ENCODE assay signal across 1 cellular context in genomic region chr2:86442642-86443005, GRCh38.
TF ChIP-seq lines count a peak whose summit lies in the region.

No MANE protein-coding gene starts in this region.

TF ChIP-seq in HepG2, 621 proteins besides CTCF, POLR2A, EP300 and RAD21 (continued from another document and continues in another):
- TF ChIP-seq, protein P1, sequence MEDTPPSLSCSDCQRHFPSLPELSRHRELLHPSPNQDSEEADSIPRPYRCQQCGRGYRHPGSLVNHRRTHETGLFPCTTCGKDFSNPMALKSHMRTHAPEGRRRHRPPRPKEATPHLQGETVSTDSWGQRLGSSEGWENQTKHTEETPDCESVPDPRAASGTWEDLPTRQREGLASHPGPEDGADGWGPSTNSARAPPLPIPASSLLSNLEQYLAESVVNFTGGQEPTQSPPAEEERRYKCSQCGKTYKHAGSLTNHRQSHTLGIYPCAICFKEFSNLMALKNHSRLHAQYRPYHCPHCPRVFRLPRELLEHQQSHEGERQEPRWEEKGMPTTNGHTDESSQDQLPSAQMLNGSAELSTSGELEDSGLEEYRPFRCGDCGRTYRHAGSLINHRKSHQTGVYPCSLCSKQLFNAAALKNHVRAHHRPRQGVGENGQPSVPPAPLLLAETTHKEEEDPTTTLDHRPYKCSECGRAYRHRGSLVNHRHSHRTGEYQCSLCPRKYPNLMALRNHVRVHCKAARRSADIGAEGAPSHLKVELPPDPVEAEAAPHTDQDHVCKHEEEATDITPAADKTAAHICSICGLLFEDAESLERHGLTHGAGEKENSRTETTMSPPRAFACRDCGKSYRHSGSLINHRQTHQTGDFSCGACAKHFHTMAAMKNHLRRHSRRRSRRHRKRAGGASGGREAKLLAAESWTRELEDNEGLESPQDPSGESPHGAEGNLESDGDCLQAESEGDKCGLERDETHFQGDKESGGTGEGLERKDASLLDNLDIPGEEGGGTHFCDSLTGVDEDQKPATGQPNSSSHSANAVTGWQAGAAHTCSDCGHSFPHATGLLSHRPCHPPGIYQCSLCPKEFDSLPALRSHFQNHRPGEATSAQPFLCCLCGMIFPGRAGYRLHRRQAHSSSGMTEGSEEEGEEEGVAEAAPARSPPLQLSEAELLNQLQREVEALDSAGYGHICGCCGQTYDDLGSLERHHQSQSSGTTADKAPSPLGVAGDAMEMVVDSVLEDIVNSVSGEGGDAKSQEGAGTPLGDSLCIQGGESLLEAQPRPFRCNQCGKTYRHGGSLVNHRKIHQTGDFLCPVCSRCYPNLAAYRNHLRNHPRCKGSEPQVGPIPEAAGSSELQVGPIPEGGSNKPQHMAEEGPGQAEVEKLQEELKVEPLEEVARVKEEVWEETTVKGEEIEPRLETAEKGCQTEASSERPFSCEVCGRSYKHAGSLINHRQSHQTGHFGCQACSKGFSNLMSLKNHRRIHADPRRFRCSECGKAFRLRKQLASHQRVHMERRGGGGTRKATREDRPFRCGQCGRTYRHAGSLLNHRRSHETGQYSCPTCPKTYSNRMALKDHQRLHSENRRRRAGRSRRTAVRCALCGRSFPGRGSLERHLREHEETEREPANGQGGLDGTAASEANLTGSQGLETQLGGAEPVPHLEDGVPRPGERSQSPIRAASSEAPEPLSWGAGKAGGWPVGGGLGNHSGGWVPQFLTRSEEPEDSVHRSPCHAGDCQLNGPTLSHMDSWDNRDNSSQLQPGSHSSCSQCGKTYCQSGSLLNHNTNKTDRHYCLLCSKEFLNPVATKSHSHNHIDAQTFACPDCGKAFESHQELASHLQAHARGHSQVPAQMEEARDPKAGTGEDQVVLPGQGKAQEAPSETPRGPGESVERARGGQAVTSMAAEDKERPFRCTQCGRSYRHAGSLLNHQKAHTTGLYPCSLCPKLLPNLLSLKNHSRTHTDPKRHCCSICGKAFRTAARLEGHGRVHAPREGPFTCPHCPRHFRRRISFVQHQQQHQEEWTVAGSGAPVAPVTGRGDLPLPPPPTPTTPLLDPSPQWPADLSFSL (CRISPR knock-in tag; IDR thresholded peaks at IDR 0.05): no peak
- TF ChIP-seq ZNF136 (CRISPR knock-in tag; IDR thresholded peaks at IDR 0.05; ENCODE audit: low read depth) (no peak), HNF4A (CRISPR knock-in tag; IDR thresholded peaks at IDR 0.05) (no peak), TBX2 (CRISPR knock-in tag; IDR thresholded peaks at IDR 0.05; ENCODE audit: borderline replicate concordance) (no peak), CREM (IDR thresholded peaks at IDR 0.05) (0 out of 2 replicates have a peak, but pooled peaks have one; percentile 7), CREM (CRISPR knock-in tag; IDR thresholded peaks at IDR 0.05) (no peak), NCOA5 (CRISPR knock-in tag; IDR thresholded peaks at IDR 0.05) (no peak), HHEX (CRISPR knock-in tag; IDR thresholded peaks at IDR 0.05) (no peak), CHD4 (IDR thresholded peaks at IDR 0.05; ENCODE audit: borderline replicate concordance, low read length) (0 out of 2 replicates have a peak, but pooled peaks have one; percentile 18), ZSCAN30 (CRISPR knock-in tag; IDR thresholded peaks at IDR 0.05) (no peak), ZKSCAN8 (CRISPR knock-in tag; IDR thresholded peaks at IDR 0.05; ENCODE audit: borderline replicate concordance) (no peak), GTF3A (CRISPR knock-in tag; conservative IDR thresholded peaks at IDR 0.05) (no peak), RARA (CRISPR knock-in tag; IDR thresholded peaks at IDR 0.05) (no peak), ELK4 (CRISPR knock-in tag; IDR thresholded peaks at IDR 0.05; ENCODE audit: borderline replicate concordance) (no peak), STAG1 (CRISPR knock-in tag; IDR thresholded peaks at IDR 0.05) (0 out of 2 replicates have a peak, but pooled peaks have one; percentile 5), HOXD1 (CRISPR knock-in tag; IDR thresholded peaks at IDR 0.05) (no peak), ZBTB38 (CRISPR knock-in tag; IDR thresholded peaks at IDR 0.05) (no peak), EHMT2 (IDR thresholded peaks at IDR 0.05; ENCODE audit: borderline replicate concordance, low read depth, low read length) (peak; percentile 48; the same call in 1 of the 2 replicates), ZNF878 (CRISPR knock-in tag; IDR thresholded peaks at IDR 0.05) (no peak), HIVEP1 (CRISPR knock-in tag; IDR thresholded peaks at IDR 0.05) (no peak), HDAC1 (CRISPR knock-in tag; IDR thresholded peaks at IDR 0.05) (no peak), FOXM1 (CRISPR knock-in tag; IDR thresholded peaks at IDR 0.05) (no peak), ZNF660 (CRISPR knock-in tag; IDR thresholded peaks at IDR 0.05; ENCODE audit: borderline replicate concordance, low read depth) (no peak), SAP130 (CRISPR knock-in tag; IDR thresholded peaks at IDR 0.05; ENCODE audit: low read depth) (0 out of 2 replicates have a peak, but pooled peaks have one; percentile 9), FOXO1 (CRISPR knock-in tag; IDR thresholded peaks at IDR 0.05) (no peak), HNRNPH1 (optimal IDR thresholded peaks at IDR 0.05; ENCODE audit: low read depth, low read length) (no peak), ASH2L (IDR thresholded peaks at IDR 0.05; ENCODE audit: insufficient read length, low read depth, low read length) (peak; percentile 19), NR2C2 (CRISPR knock-in tag; IDR thresholded peaks at IDR 0.05; ENCODE audit: borderline replicate concordance) (no peak), ZNF549 (CRISPR knock-in tag; IDR thresholded peaks at IDR 0.05) (no peak), ZNF678 (CRISPR knock-in tag; IDR thresholded peaks at IDR 0.05) (no peak), ZNF746 (CRISPR knock-in tag; IDR thresholded peaks at IDR 0.05) (no peak), MTF2 (CRISPR knock-in tag; IDR thresholded peaks at IDR 0.05; ENCODE audit: borderline replicate concordance) (no peak), SRF (IDR thresholded peaks at IDR 0.05; ENCODE audit: low read depth, low read length) (peak; percentile 100), MAFG (CRISPR knock-in tag; IDR thresholded peaks at IDR 0.05) (no peak), ZNF232 (CRISPR knock-in tag; IDR thresholded peaks at IDR 0.05; ENCODE audit: borderline replicate concordance) (no peak), GABPA (IDR thresholded peaks at IDR 0.05; ENCODE audit: low read depth, low read length) (no peak), GABPA (CRISPR knock-in tag; IDR thresholded peaks at IDR 0.05; ENCODE audit: low read depth) (0 out of 2 replicates have a peak, but pooled peaks have one; percentile 13), SATB2 (CRISPR knock-in tag; IDR thresholded peaks at IDR 0.05) (no peak), XBP1 (CRISPR knock-in tag; IDR thresholded peaks at IDR 0.05) (no peak), AKAP8 (CRISPR knock-in tag; IDR thresholded peaks at IDR 0.05) (no peak), KDM2A (CRISPR knock-in tag; IDR thresholded peaks at IDR 0.05; ENCODE audit: borderline replicate concordance, low read depth) (no peak), ATRX (CRISPR knock-in tag; IDR thresholded peaks at IDR 0.05; ENCODE audit: borderline replicate concordance) (no peak)
- TF ChIP-seq, protein P2, sequence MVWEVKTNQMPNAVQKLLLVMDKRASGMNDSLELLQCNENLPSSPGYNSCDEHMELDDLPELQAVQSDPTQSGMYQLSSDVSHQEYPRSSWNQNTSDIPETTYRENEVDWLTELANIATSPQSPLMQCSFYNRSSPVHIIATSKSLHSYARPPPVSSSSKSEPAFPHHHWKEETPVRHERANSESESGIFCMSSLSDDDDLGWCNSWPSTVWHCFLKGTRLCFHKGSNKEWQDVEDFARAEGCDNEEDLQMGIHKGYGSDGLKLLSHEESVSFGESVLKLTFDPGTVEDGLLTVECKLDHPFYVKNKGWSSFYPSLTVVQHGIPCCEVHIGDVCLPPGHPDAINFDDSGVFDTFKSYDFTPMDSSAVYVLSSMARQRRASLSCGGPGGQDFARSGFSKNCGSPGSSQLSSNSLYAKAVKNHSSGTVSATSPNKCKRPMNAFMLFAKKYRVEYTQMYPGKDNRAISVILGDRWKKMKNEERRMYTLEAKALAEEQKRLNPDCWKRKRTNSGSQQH (CRISPR knock-in tag; IDR thresholded peaks at IDR 0.05; ENCODE audit: low read depth): no peak
- TF ChIP-seq, protein P3, sequence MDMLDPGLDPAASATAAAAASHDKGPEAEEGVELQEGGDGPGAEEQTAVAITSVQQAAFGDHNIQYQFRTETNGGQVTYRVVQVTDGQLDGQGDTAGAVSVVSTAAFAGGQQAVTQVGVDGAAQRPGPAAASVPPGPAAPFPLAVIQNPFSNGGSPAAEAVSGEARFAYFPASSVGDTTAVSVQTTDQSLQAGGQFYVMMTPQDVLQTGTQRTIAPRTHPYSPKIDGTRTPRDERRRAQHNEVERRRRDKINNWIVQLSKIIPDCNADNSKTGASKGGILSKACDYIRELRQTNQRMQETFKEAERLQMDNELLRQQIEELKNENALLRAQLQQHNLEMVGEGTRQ (IDR thresholded peaks at IDR 0.05; ENCODE audit: low read depth, low read length): no peak
- TF ChIP-seq, protein P3 (CRISPR knock-in tag; IDR thresholded peaks at IDR 0.05; ENCODE audit: borderline replicate concordance): peak; percentile 98; the same call in 1 of the 2 replicates
- TF ChIP-seq, protein P4, sequence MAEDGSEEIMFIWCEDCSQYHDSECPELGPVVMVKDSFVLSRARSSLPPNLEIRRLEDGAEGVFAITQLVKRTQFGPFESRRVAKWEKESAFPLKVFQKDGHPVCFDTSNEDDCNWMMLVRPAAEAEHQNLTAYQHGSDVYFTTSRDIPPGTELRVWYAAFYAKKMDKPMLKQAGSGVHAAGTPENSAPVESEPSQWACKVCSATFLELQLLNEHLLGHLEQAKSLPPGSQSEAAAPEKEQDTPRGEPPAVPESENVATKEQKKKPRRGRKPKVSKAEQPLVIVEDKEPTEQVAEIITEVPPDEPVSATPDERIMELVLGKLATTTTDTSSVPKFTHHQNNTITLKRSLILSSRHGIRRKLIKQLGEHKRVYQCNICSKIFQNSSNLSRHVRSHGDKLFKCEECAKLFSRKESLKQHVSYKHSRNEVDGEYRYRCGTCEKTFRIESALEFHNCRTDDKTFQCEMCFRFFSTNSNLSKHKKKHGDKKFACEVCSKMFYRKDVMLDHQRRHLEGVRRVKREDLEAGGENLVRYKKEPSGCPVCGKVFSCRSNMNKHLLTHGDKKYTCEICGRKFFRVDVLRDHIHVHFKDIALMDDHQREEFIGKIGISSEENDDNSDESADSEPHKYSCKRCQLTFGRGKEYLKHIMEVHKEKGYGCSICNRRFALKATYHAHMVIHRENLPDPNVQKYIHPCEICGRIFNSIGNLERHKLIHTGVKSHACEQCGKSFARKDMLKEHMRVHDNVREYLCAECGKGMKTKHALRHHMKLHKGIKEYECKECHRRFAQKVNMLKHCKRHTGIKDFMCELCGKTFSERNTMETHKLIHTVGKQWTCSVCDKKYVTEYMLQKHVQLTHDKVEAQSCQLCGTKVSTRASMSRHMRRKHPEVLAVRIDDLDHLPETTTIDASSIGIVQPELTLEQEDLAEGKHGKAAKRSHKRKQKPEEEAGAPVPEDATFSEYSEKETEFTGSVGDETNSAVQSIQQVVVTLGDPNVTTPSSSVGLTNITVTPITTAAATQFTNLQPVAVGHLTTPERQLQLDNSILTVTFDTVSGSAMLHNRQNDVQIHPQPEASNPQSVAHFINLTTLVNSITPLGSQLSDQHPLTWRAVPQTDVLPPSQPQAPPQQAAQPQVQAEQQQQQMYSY (CRISPR knock-in tag; IDR thresholded peaks at IDR 0.05): no peak
- TF ChIP-seq, protein P5, sequence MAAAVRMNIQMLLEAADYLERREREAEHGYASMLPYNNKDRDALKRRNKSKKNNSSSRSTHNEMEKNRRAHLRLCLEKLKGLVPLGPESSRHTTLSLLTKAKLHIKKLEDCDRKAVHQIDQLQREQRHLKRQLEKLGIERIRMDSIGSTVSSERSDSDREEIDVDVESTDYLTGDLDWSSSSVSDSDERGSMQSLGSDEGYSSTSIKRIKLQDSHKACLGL (CRISPR knock-in tag; IDR thresholded peaks at IDR 0.05): no peak
- TF ChIP-seq, protein P6, sequence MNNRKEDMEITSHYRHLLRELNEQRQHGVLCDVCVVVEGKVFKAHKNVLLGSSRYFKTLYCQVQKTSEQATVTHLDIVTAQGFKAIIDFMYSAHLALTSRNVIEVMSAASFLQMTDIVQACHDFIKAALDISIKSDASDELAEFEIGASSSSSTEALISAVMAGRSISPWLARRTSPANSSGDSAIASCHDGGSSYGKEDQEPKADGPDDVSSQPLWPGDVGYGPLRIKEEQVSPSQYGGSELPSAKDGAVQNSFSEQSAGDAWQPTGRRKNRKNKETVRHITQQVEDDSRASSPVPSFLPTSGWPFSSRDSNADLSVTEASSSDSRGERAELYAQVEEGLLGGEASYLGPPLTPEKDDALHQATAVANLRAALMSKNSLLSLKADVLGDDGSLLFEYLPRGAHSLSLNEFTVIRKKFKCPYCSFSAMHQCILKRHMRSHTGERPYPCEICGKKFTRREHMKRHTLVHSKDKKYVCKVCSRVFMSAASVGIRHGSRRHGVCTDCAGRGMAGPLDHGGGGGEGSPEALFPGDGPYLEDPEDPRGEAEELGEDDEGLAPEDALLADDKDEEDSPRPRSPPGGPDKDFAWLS (CRISPR knock-in tag; IDR thresholded peaks at IDR 0.05; ENCODE audit: borderline replicate concordance): no peak
- TF ChIP-seq, protein P7, sequence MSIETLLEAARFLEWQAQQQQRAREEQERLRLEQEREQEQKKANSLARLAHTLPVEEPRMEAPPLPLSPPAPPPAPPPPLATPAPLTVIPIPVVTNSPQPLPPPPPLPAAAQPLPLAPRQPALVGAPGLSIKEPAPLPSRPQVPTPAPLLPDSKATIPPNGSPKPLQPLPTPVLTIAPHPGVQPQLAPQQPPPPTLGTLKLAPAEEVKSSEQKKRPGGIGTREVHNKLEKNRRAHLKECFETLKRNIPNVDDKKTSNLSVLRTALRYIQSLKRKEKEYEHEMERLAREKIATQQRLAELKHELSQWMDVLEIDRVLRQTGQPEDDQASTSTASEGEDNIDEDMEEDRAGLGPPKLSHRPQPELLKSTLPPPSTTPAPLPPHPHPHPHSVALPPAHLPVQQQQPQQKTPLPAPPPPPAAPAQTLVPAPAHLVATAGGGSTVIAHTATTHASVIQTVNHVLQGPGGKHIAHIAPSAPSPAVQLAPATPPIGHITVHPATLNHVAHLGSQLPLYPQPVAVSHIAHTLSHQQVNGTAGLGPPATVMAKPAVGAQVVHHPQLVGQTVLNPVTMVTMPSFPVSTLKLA (IDR thresholded peaks at IDR 0.05): 0 out of 2 replicates have a peak, but pooled peaks have one; percentile 5
